Comparison of ENCODE assay signal across 8 cellular contexts in genomic region chr1:111904478-111905218, GRCh38.
A peak's percentile ranks its signal among the peaks of the same experiment; 100 is the strongest.
DNase-seq lines count a peak whose midpoint lies in the region; TF ChIP-seq lines count a peak whose summit lies in the region.
"Had no signal": no experiment of that assay in that cellular context is flagged by ENCODE, and none has a peak within 500 bp of the region (broad histone marks: within the 10 kb centered on the region; RNA-seq: fewer than 3 reads in every experiment).

No MANE protein-coding gene starts in this region.

- no peak overlapping the region for H2BK120ac ChIP-seq in H9 (ENCODE audit: low read depth, low read length, poor library complexity, severe bottlenecking)

- no TSS peak for BruUV-seq in MCF 10A (replicated peaks; lab: Mats Ljungman, UMichigan)

- H4K8ac ChIP-seq in H9 (replicated peaks; ENCODE audit: insufficient read length, low read depth, low read length), result no peak overlapping the region

- H3K4me1 ChIP-seq in H9 (ENCODE audit: insufficient read depth, low read length), result peaks cover 2% of the 10 kb centered on the region; the same call in 1 of the 2 replicates
- peaks cover 44% of the 10 kb centered on the region for H3K4me1 ChIP-seq in ectodermal cell (ENCODE audit: control insufficient read depth, insufficient read depth, low read length)
- H3K4me1 ChIP-seq in smooth muscle cell (ENCODE audit: low read depth), result peaks cover 27% of the 10 kb centered on the region
- H3K4me1 ChIP-seq: pancreas had no signal

- no peak overlapping the region for H4K91ac ChIP-seq in H9 (ENCODE audit: insufficient read length, low read depth, low read length)

- no peak overlapping the region for H2AK5ac ChIP-seq in H9 (ENCODE audit: insufficient read length, low read length)

- no peak overlapping the region for H3K14ac ChIP-seq in H9 (ENCODE audit: insufficient read depth, low read length)

- no peak overlapping the region for H3K56ac ChIP-seq in H9 (ENCODE audit: insufficient read length, low read depth, low read length)

- H3K79me2 ChIP-seq in H9 (ENCODE audit: insufficient read depth, low read length), result no peaks in the 10 kb centered on the region
- no peaks in the 10 kb centered on the region for H3K79me2 ChIP-seq in smooth muscle cell (ENCODE audit: low read depth)

- H4K5ac ChIP-seq in H9 (ENCODE audit: insufficient read length, low read depth, low read length), result no peak overlapping the region

- H3K9me3 ChIP-seq in H9 (ENCODE audit: control insufficient read depth, low read depth, low read length), result no peaks in the 10 kb centered on the region
- no peaks in the 10 kb centered on the region for H3K9me3 ChIP-seq in ectodermal cell (ENCODE audit: control insufficient read depth, low read length)
- no peaks in the 10 kb centered on the region for H3K9me3 ChIP-seq in smooth muscle cell (replicated peaks; ENCODE audit: low read depth)
- H3K9me3 ChIP-seq: pancreas had no signal

- no peak overlapping the region for H2BK20ac ChIP-seq in H9 (ENCODE audit: low read depth, low read length, poor library complexity, severe bottlenecking)

- H3K23me2 ChIP-seq in H9 (ENCODE audit: insufficient read length, low read depth, low read length, poor library complexity, severe bottlenecking), result no peaks in the 10 kb centered on the region

- H2BK12ac ChIP-seq in H9 (ENCODE audit: insufficient read length, low read depth, low read length), result no peak overlapping the region

- H4K20me1 ChIP-seq in H9 (ENCODE audit: control insufficient read depth, insufficient read depth, insufficient read length) (no peaks in the 10 kb centered on the region), smooth muscle cell (ENCODE audit: low read depth) (no peaks in the 10 kb centered on the region)

- TF ChIP-seq CTCF in H9 (conservative IDR thresholded peaks at IDR 0.05) (no peak), smooth muscle cell (IDR thresholded peaks at IDR 0.05; ENCODE audit: borderline replicate concordance, insufficient read depth, poor library complexity, severe bottlenecking) (no peak), MCF 10A (IDR thresholded peaks at IDR 0.05; ENCODE audit: unreplicated experiment) (no peak)

- no peaks in the 10 kb centered on the region for H3F3A ChIP-seq in smooth muscle cell (ENCODE audit: low read depth)

- H3K36me3 ChIP-seq in ectodermal cell (ENCODE audit: control insufficient read depth, insufficient read depth, low read length) (no peaks in the 10 kb centered on the region), smooth muscle cell (ENCODE audit: low read depth) (no peaks in the 10 kb centered on the region), H7 (replicated peaks; ENCODE audit: control insufficient read depth, insufficient read depth, low read length) (no peaks in the 10 kb centered on the region)
- H3K36me3 ChIP-seq: pancreas had no signal

- no peak overlapping the region for H2BK5ac ChIP-seq in H9 (ENCODE audit: insufficient read length, low read length)

- H3K4me3 ChIP-seq in ectodermal cell (ENCODE audit: insufficient read depth, low read depth, low read length) (no peak overlapping the region), smooth muscle cell (no peak overlapping the region), H7 (ENCODE audit: insufficient read depth, low read depth, low read length) (no peak overlapping the region)
- H3K4me3 ChIP-seq: pancreas had no signal

- H3K36me3 Mint-ChIP-seq in H9 (ENCODE audit: insufficient read depth in 1 of 3, low read depth in 3 of 3), result no peaks in the 10 kb centered on the region
- H3K36me3 Mint-ChIP-seq in MCF 10A (ENCODE audit: insufficient read depth, unreplicated experiment), result no peaks in the 10 kb centered on the region

- H3K27ac Mint-ChIP-seq in H9, result no peak overlapping the region
- no peak overlapping the region for H3K27ac Mint-ChIP-seq in MCF 10A (ENCODE audit: low read depth, unreplicated experiment)

- POLR2A ChIA-PET in MCF 10A (lab: Yijun Ruan, JAX), result interaction anchor here (0.7 kb wide), 1 partner anchor 15 kb away, joined by 3 read pairs; no protein-coding TSS in a partner anchor

- H2BK15ac ChIP-seq in H9 (ENCODE audit: low read depth, low read length), result no peak overlapping the region

- H3K4me2 ChIP-seq in H9 (ENCODE audit: insufficient read depth, insufficient read length, low read length) (no peak overlapping the region), smooth muscle cell (peak overlapping the region; percentile 36)

- DNase-seq in H9 (peak; percentile 45), NCI-H2227 (lab: John Stamatoyannopoulos, UW; ENCODE audit: unreplicated experiment) (peak; percentile 69), smooth muscle cell (lab: John Stamatoyannopoulos, UW; ENCODE audit: unreplicated experiment) (no peak), MCF 10A (ENCODE audit: unreplicated experiment) (no peak), H7 (no peak), NCI-H2081 (lab: John Stamatoyannopoulos, UW) (no peak)
- DNase-seq: pancreas had no signal

- H3K23ac ChIP-seq in H9 (ENCODE audit: insufficient read length, low read depth, low read length), result no peak overlapping the region

- intact Hi-C loops in MCF 10A (cut with micrococcal nuclease), result no loop called here

- CTCF ChIA-PET in MCF 10A (lab: Yijun Ruan, JAX), result no interaction called here

- peaks cover 51% of the 10 kb centered on the region for H3K27me3 Mint-ChIP-seq in H9 (ENCODE audit: low read depth)
- peaks cover 75% of the 10 kb centered on the region for H3K27me3 Mint-ChIP-seq in MCF 10A (ENCODE audit: insufficient read depth, unreplicated experiment)

- no peak overlapping the region for H3T11ph ChIP-seq in H9 (ENCODE audit: low read length)

- WGBS in H9 (ENCODE audit: extremely low coverage, insufficient read length, low lambda C conversion rate), result no CpG with 5 or more reads among the region's 20 CpGs
- WGBS in ectodermal cell, 2 experiments, result 39 to 40% methylated on average over 20 of the region's 20 CpGs
- whole genome bisulfite sequencing in smooth muscle cell (ENCODE audit: low lambda C conversion rate), result 65% methylated on average over 20 of the region's 20 CpGs

- H3K18ac ChIP-seq in H9 (ENCODE audit: insufficient read length, low read depth, low read length), result no peak overlapping the region

- H3K4me3 Mint-ChIP-seq in H9 (no peak overlapping the region), MCF 10A (ENCODE audit: unreplicated experiment) (no peak overlapping the region)

- no peaks in the 10 kb centered on the region; a peak in 1 of 5 replicates for H3K9me3 Mint-ChIP-seq in H9
- H3K9me3 Mint-ChIP-seq in MCF 10A (ENCODE audit: unreplicated experiment), result no peaks in the 10 kb centered on the region

- no peaks in the 10 kb centered on the region for H3K79me1 ChIP-seq in H9 (ENCODE audit: insufficient read depth, low read depth, low read length, poor library complexity, severe bottlenecking)

- H2AFZ ChIP-seq in H9 (ENCODE audit: low read length) (no peak overlapping the region), smooth muscle cell (ENCODE audit: low read depth) (no peak overlapping the region)

- H3K4ac ChIP-seq in H9 (ENCODE audit: low read depth, low read length), result no peak overlapping the region

- H3K27me3 ChIP-seq in H9 (ENCODE audit: insufficient read depth, low read length) (no peaks in the 10 kb centered on the region; the same call in 1 of the 2 replicates), ectodermal cell (ENCODE audit: control insufficient read depth, insufficient read depth, low read length, poor library complexity, severe bottlenecking) (peaks cover 4% of the 10 kb centered on the region), smooth muscle cell (ENCODE audit: low read depth) (no peaks in the 10 kb centered on the region), H7 (ENCODE audit: control insufficient read depth, insufficient read depth, low read length) (peaks cover 2% of the 10 kb centered on the region; the same call in 1 of the 2 replicates)
- H3K27me3 ChIP-seq: pancreas had no signal

- H3K9ac ChIP-seq in H9 (ENCODE audit: extremely low read depth, insufficient read length, low read length) (no peak overlapping the region), smooth muscle cell (ENCODE audit: low read depth) (no peak overlapping the region)

- peaks cover 37 to 52% of the 10 kb centered on the region in 2 experiments for H3K4me1 Mint-ChIP-seq in H9
- no peaks in the 10 kb centered on the region for H3K4me1 Mint-ChIP-seq in MCF 10A (ENCODE audit: insufficient read depth, unreplicated experiment)

- H3K27ac ChIP-seq in H9 (ENCODE audit: insufficient read length, low read depth, low read length) (no peak overlapping the region), ectodermal cell (ENCODE audit: insufficient read depth, low read depth, low read length, poor library complexity, severe bottlenecking) (peak overlapping the region; percentile 83), smooth muscle cell (ENCODE audit: low read depth) (no peak overlapping the region)
- H3K27ac ChIP-seq: pancreas had no signal

Comparison
In these comparisons a context has a peak if more than half of its experiments do, and no peak if none do; other contexts are left out.
1. DNase-seq: peak in H9 (single experiment) and NCI-H2227 (single experiment); none in smooth muscle cell (single experiment), MCF 10A (single experiment), H7 (single experiment) and NCI-H2081 (0 of 2).